9 cellular contexts compared by ENCODE assay signal in genomic region chr5:119368238-119368630, GRCh38. TPM values are rescaled to one million over a fixed set of nuclear protein-coding genes. Genes with fewer than 3 reads are reported as not detected.
A peak's percentile ranks its signal among the peaks of the same experiment; 100 is the strongest.
DNase-seq lines count a peak whose midpoint lies in the region; ATAC-seq and FAIRE-seq lines count a peak whose summit lies in the region.
"Had no signal": no experiment of that assay in that cellular context is flagged by ENCODE, and none has a peak within 500 bp of the region (broad histone marks: within the 10 kb centered on the region; RNA-seq: fewer than 3 reads in every experiment).

No MANE protein-coding gene starts in this region.

- H3K27ac Mint-ChIP-seq in T-cell, result peak overlapping the region; percentile 85 to 91
- H3K27ac Mint-ChIP-seq in activated naive CD8-positive, alpha-beta T cell treated with anti-CD3 and anti-CD28 coated beads for 36 hours, result peak overlapping the region; percentile 94

- POLR2A ChIA-PET in T-cell (lab: Charles Lee), result interaction anchor here in 1 of 2 donors (0.7 kb wide), 1 partner anchor 27 kb away, joined by 4 read pairs; no protein-coding TSS in a partner anchor

- H3K36me3 Mint-ChIP-seq in T-cell, result peaks cover 28% of the 10 kb centered on the region
- H3K36me3 Mint-ChIP-seq in activated naive CD8-positive, alpha-beta T cell treated with anti-CD3 and anti-CD28 coated beads for 36 hours, result peaks cover 82% of the 10 kb centered on the region

- peak; percentile 81 for FAIRE-seq in GM18507 (lab: Jason Lieb, UNC)

- CTCF ChIA-PET in T-cell (lab: Charles Lee), result interaction anchor here in 1 of 2 donors (0.7 kb wide), 1 partner anchor 365 kb away, joined by 3 read pairs; no protein-coding TSS in a partner anchor

- peak overlapping the region; percentile 26 to 63 (median 63) for H3K4me3 Mint-ChIP-seq in T-cell
- H3K4me3 Mint-ChIP-seq in activated naive CD8-positive, alpha-beta T cell treated with anti-CD3 and anti-CD28 coated beads for 36 hours, result peak overlapping the region; percentile 77

- peaks cover 75 to 86% (median 83%) of the 10 kb centered on the region in 3 donors for H3K4me1 Mint-ChIP-seq in T-cell
- H3K4me1 Mint-ChIP-seq in activated naive CD8-positive, alpha-beta T cell treated with anti-CD3 and anti-CD28 coated beads for 36 hours, result peaks cover 80% of the 10 kb centered on the region

- DNase-seq in GM18507 (ENCODE audit: extremely low spot score, insufficient read length, low read depth) (no peak), T-cell (peak in 19 of 34 experiments; percentile 22 to 58 (median 38)), 8988T (no peak), SIG-M5 (lab: John Stamatoyannopoulos, UW) (no peak), EL (no peak), SK-N-DZ (ENCODE audit: low spot score) (no peak)
- DNase-seq in activated naive CD8-positive, alpha-beta T cell treated with anti-CD3 and anti-CD28 coated beads for 36 hours, result peak; percentile 68
- DNase-seq in stimulated activated CD4-positive, alpha-beta T cell treated with anti-CD3 and anti-CD28 coated beads, Interleukin-2, amount 100 ng/mL, for 24 hours, result peak; percentile 54 to 65
- DNase-seq: NCI-H2081 treated with DMSO at 0.1 percent for 48 hours had no signal

- H3K27me3 Mint-ChIP-seq in T-cell, result no peaks in the 10 kb centered on the region
- H3K27me3 Mint-ChIP-seq in activated naive CD8-positive, alpha-beta T cell treated with anti-CD3 and anti-CD28 coated beads for 36 hours, result no peaks in the 10 kb centered on the region

- peak; percentile 53 to 65 (median 64) for ATAC-seq in T-cell (replicated peaks in 1 of 4)

- no peaks in the 10 kb centered on the region for H3K9me3 Mint-ChIP-seq in T-cell
- peaks cover 12% of the 10 kb centered on the region for H3K9me3 Mint-ChIP-seq in activated naive CD8-positive, alpha-beta T cell treated with anti-CD3 and anti-CD28 coated beads for 36 hours

RNA-seq across cellular contexts. Expression of gene TNFAIP8, which starts 12.4 kb away (rescaled TPM):
- 100 to 1,000 TPM; 128 to 145 (median 135) TPM for total RNA-seq in T-cell
- total RNA-seq in activated naive CD8-positive, alpha-beta T cell treated with anti-CD3 and anti-CD28 coated beads for 36 hours, result 100 to 1,000 TPM; 176 to 178 TPM
- polyA plus RNA-seq in SK-N-DZ (2014; cell fraction: cytosol; rRNA removed), result 14.9 and 17.9 TPM in 2 replicates
- 5.8 and 12.8 TPM in 2 replicates for polyA plus RNA-seq in SK-N-DZ (2014; cell fraction: nucleus; rRNA removed)

Comparison
In these comparisons a context has a peak if more than half of its experiments do, and no peak if none do; other contexts are left out.
1. DNase-seq: peak in T-cell (19 of 34), activated naive CD8-positive, alpha-beta T cell treated with anti-CD3 and anti-CD28 coated beads for 36 hours (single experiment) and stimulated activated CD4-positive, alpha-beta T cell treated with anti-CD3 and anti-CD28 coated beads, Interleukin-2, amount 100 ng/mL, for 24 hours (2 of 2); none in GM18507 (single experiment), 8988T (single experiment), SIG-M5 (single experiment), EL (single experiment) and SK-N-DZ (single experiment).